Comparison of ENCODE assay signal across 23 cellular contexts in genomic region chr5:58286741-58287140, GRCh38.
"Had no signal": no experiment of that assay in that cellular context is flagged by ENCODE, and none has a peak within 500 bp of the region (broad histone marks: within the 10 kb centered on the region; RNA-seq: fewer than 3 reads in every experiment).

No MANE protein-coding gene starts in this region.

- H2AFZ ChIP-seq: neural progenitor cell had no signal

- H3K4me1 ChIP-seq: colonic mucosa, esophagus squamous epithelium, gastroesophageal sphincter, left ventricle myocardium inferior, lower lobe of right lung, neural progenitor cell, pancreas, suprapubic skin, thyroid gland, upper lobe of left lung had no signal

- H3K4me3 ChIP-seq: colonic mucosa, esophagus squamous epithelium, gastroesophageal sphincter, left ventricle myocardium inferior, lower lobe of right lung, neural progenitor cell, pancreas, smooth muscle cell, suprapubic skin, thyroid gland, upper lobe of left lung had no signal

- H3K4me2 ChIP-seq: neural progenitor cell, smooth muscle cell had no signal

- H3K9ac ChIP-seq: neural progenitor cell had no signal

- H3K27me3 ChIP-seq: colonic mucosa, esophagus squamous epithelium, gastroesophageal sphincter, neural progenitor cell, pancreas, suprapubic skin, thyroid gland, upper lobe of left lung had no signal

- H3K9me3 ChIP-seq: colonic mucosa, esophagus squamous epithelium, gastroesophageal sphincter, left ventricle myocardium inferior, lower lobe of right lung, pancreas, suprapubic skin, thyroid gland, upper lobe of left lung had no signal

- H3K27ac ChIP-seq: colonic mucosa, esophagus squamous epithelium, gastroesophageal sphincter, left ventricle myocardium inferior, lower lobe of right lung, neural progenitor cell, pancreas, suprapubic skin, thyroid gland, upper lobe of left lung had no signal

- ATAC-seq: gastroesophageal sphincter; natural killer cell treated with Interleukin-12 subunit alpha and Interleukin-12 subunit beta and Interleukin-15 and Interleukin-18, amount 100 ng/mL, for 72 hours; pancreas; right cardiac atrium; stimulated activated effector memory CD8-positive, alpha-beta T cell treated with anti-CD3 and anti-CD28 coated beads, Interleukin-12 subunit alpha, Interleukin-12 subunit beta, amount 100 ng/mL, for 72 hours; stimulated activated naive CD8-positive, alpha-beta T cell treated with anti-CD3 and anti-CD28 coated beads, Interleukin-15, Interleukin-2, amounts not matched to agents 100 U/mL and 50 U/mL, for 24 hours had no signal

- DNase-seq: colonic mucosa; dermis blood vessel endothelial cell; esophagus squamous epithelium; foreskin fibroblast; glutamatergic neuron; left ventricle myocardium inferior; lower lobe of right lung; mesenchymal stem cell; midbrain; nucleus accumbens; pancreas; right cardiac atrium; stimulated activated CD4-positive, alpha-beta T cell treated with anti-CD3 and anti-CD28 coated beads, Interleukin-4, amount 100 ng/mL, for 1 hour; stimulated activated CD8-positive, alpha-beta memory T cell treated with anti-CD3 and anti-CD28 coated beads, Interleukin-4, amount 100 ng/mL, for 48 hours; stimulated activated naive CD8-positive, alpha-beta T cell treated with anti-CD3 and anti-CD28 coated beads, Interleukin-15, Interleukin-2, amounts not matched to agents 100 U/mL and 50 U/mL, for 24 hours; thyroid gland; upper lobe of left lung had no signal

- H3K36me3 ChIP-seq: colonic mucosa, esophagus squamous epithelium, gastroesophageal sphincter, left ventricle myocardium inferior, lower lobe of right lung, neural progenitor cell, pancreas, suprapubic skin, thyroid gland, upper lobe of left lung had no signal
